ENCODE assay signal across 1 cellular context in genomic region chr6:47094351-47094925, GRCh38.
TF ChIP-seq lines count a peak whose summit lies in the region.

No MANE protein-coding gene starts in this region.

TF ChIP-seq in SK-N-SH, 30 proteins besides CTCF, POLR2A, EP300 and RAD21 (continued from another document):
- TF ChIP-seq MAX (IDR thresholded peaks at IDR 0.05; ENCODE audit: low read depth) (no peak), FOXJ3 (CRISPR knock-in tag; IDR thresholded peaks at IDR 0.05) (no peak), CHD2 (IDR thresholded peaks at IDR 0.05; ENCODE audit: low read length, partially characterized antibody) (no peak)
